9 cellular contexts compared by ENCODE assay signal in the genomic region with DNA sequence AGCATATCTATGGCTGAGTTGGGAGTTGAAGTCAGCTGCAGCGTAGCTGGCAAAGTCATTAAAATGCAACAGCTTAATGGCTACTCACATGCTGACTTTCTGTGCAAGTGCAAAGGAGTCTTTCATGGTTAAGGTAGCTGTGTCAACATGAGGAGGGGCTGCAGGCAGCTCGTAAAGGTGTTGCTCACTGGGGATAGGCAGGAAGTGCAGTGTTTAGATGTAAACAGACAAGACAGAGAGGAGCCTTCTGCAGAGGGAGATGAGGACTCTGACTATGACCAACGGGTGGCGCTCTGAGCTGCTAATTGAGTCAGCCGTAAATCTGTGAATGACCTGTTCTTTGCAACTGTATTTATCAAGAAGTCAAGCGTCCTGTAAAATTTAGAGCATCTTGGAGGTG. TPM values are rescaled to one million over a fixed set of nuclear protein-coding genes. Genes with fewer than 3 reads are reported as not detected.
DNase-seq lines count a peak whose midpoint lies in the region; ATAC-seq, FAIRE-seq and TF ChIP-seq lines count a peak whose summit lies in the region.
"Had no signal": no experiment of that assay in that cellular context is flagged by ENCODE, and none has a peak within 500 bp of the region (broad histone marks: within the 10 kb centered on the region; RNA-seq: fewer than 3 reads in every experiment).

No MANE protein-coding gene starts in this region.

- H3K9me3 ChIP-seq in keratinocyte (ENCODE audit: control insufficient read depth, low read depth, low read length) = no peaks in the 10 kb centered on the region

- no peaks in the 10 kb centered on the region for H4K20me1 ChIP-seq in keratinocyte (ENCODE audit: control insufficient read depth, extremely low read depth, insufficient read depth, low read length)

- TF ChIP-seq CTCF in keratinocyte (optimal IDR thresholded peaks at IDR 0.05 in 1 of 3, IDR thresholded peaks at IDR 0.05 in 1 of 3, conservative IDR thresholded peaks at IDR 0.05 in 1 of 3; ENCODE audit: extremely low read depth in 1 of 3, insufficient read depth in 2 of 3, low read length in 3 of 3) = peak; percentile 38 to 72 (median 70)

- no peak overlapping the region for H3K4me3 Mint-ChIP-seq in activated T-cell treated with anti-CD3 and anti-CD28 coated beads, Interleukin-2, amount 50 U/mL, for 24 hours
- H3K4me3 Mint-ChIP-seq in stimulated activated naive CD8-positive, alpha-beta T cell treated with anti-CD3 and anti-CD28 coated beads, Interleukin-15, amount 100 ng/mL, for 72 hours = no peak overlapping the region

- H3K27ac ChIP-seq in keratinocyte (ENCODE audit: control insufficient read depth, insufficient read depth, low read length) = no peak overlapping the region
- H3K27ac ChIP-seq: HL-60 had no signal

- H3K9me3 Mint-ChIP-seq in activated T-cell treated with anti-CD3 and anti-CD28 coated beads, Interleukin-2, amount 50 U/mL, for 24 hours = no peaks in the 10 kb centered on the region
- no peaks in the 10 kb centered on the region for H3K9me3 Mint-ChIP-seq in stimulated activated naive CD8-positive, alpha-beta T cell treated with anti-CD3 and anti-CD28 coated beads, Interleukin-15, amount 100 ng/mL, for 72 hours

- H3K79me2 ChIP-seq in keratinocyte (ENCODE audit: control insufficient read depth, insufficient read depth, low read length) = no peaks in the 10 kb centered on the region

- no peak for ATAC-seq in GM18873 (IDR thresholded peaks at IDR 0.05; ENCODE audit: low FRiP score, unreplicated experiment)
- no peak for ATAC-seq in stimulated activated naive CD8-positive, alpha-beta T cell treated with anti-CD3 and anti-CD28 coated beads, Interleukin-15, amount 100 ng/mL, for 72 hours

- no peaks in the 10 kb centered on the region for H3K4me1 Mint-ChIP-seq in activated T-cell treated with anti-CD3 and anti-CD28 coated beads, Interleukin-2, amount 50 U/mL, for 24 hours (ENCODE audit: low read depth)
- H3K4me1 Mint-ChIP-seq in stimulated activated naive CD8-positive, alpha-beta T cell treated with anti-CD3 and anti-CD28 coated beads, Interleukin-15, amount 100 ng/mL, for 72 hours = no peaks in the 10 kb centered on the region

- H3K27ac Mint-ChIP-seq in activated T-cell treated with anti-CD3 and anti-CD28 coated beads, Interleukin-2, amount 50 U/mL, for 24 hours = no peak overlapping the region
- H3K27ac Mint-ChIP-seq in stimulated activated naive CD8-positive, alpha-beta T cell treated with anti-CD3 and anti-CD28 coated beads, Interleukin-15, amount 100 ng/mL, for 72 hours = no peak overlapping the region

- CTCF ChIA-PET in HEK293T (lab: Yijun Ruan, JAX) = interaction anchor here (0.6 to 4.3 kb wide), 5 partner anchors 9 to 293 kb away, joined by 3 to 16 read pairs (median 3); no protein-coding TSS in a partner anchor

- no peaks in the 10 kb centered on the region for H3K36me3 Mint-ChIP-seq in activated T-cell treated with anti-CD3 and anti-CD28 coated beads, Interleukin-2, amount 50 U/mL, for 24 hours (ENCODE audit: low read depth)

- H3K36me3 ChIP-seq in keratinocyte (ENCODE audit: control insufficient read depth in 2 of 2, extremely low read depth in 1 of 2, insufficient read depth in 2 of 2, low read length in 2 of 2) = no peaks in the 10 kb centered on the region

- H2AFZ ChIP-seq in keratinocyte (ENCODE audit: control insufficient read depth, low read length) = no peak overlapping the region

- no peaks in the 10 kb centered on the region for H3K9me1 ChIP-seq in keratinocyte (ENCODE audit: control insufficient read depth, extremely low read depth, insufficient read depth, low read length)

- no peaks in the 10 kb centered on the region for H3K27me3 ChIP-seq in keratinocyte (ENCODE audit: control insufficient read depth, extremely low read depth, insufficient read depth, low read length)

- peaks cover 23% of the 10 kb centered on the region for H3K4me1 ChIP-seq in keratinocyte (ENCODE audit: control insufficient read depth, extremely low read depth, insufficient read depth, low read length)

- dilution Hi-C loops in keratinocyte (cut with MboI; ENCODE audit: extremely low pct_ligation_motif_present, low sequenced_read_pairs) = no loop called here

- no peak overlapping the region for H3K4me3 ChIP-seq in keratinocyte (ENCODE audit: control insufficient read depth in 2 of 3, extremely low read depth in 1 of 3, insufficient read depth in 2 of 3, low read depth in 1 of 3, low read length in 3 of 3)

- DNase-seq in DMS153 treated with DMSO at 0.1 percent for 48 hours (lab: John Stamatoyannopoulos, UW; ENCODE audit: unreplicated experiment) (peak; percentile 76), HEK293T (ENCODE audit: extremely low spot score) (peak; percentile 23), RPMI7951 (ENCODE audit: low read depth) (peak; percentile 33), keratinocyte (ENCODE audit: low read depth, low spot score) (no peak), foreskin melanocyte (no peak)
- no peak for DNase-seq in activated T-cell treated with anti-CD3 and anti-CD28 coated beads, Interleukin-2, amount 50 U/mL, for 24 hours
- DNase-seq in stimulated activated naive CD8-positive, alpha-beta T cell treated with anti-CD3 and anti-CD28 coated beads, Interleukin-15, amount 100 ng/mL, for 72 hours = no peak

- POLR2A ChIA-PET in HEK293T (lab: Yijun Ruan, JAX) = no interaction called here

- H3K27me3 Mint-ChIP-seq in activated T-cell treated with anti-CD3 and anti-CD28 coated beads, Interleukin-2, amount 50 U/mL, for 24 hours = peaks cover 17% of the 10 kb centered on the region
- peaks cover 21% of the 10 kb centered on the region for H3K27me3 Mint-ChIP-seq in stimulated activated naive CD8-positive, alpha-beta T cell treated with anti-CD3 and anti-CD28 coated beads, Interleukin-15, amount 100 ng/mL, for 72 hours

- no peak for FAIRE-seq in keratinocyte (lab: Jason Lieb, UNC)

- H3K4me2 ChIP-seq in keratinocyte (ENCODE audit: control insufficient read depth, extremely low read depth, insufficient read depth, low read depth, low read length) = no peak overlapping the region

- no peak overlapping the region for H3K9ac ChIP-seq in keratinocyte (ENCODE audit: control insufficient read depth, extremely low read depth, insufficient read depth, low read length)

TF ChIP-seq in HEK293T, 16 proteins besides CTCF, POLR2A, EP300 and RAD21:
- TF ChIP-seq SUZ12 (IDR thresholded peaks at IDR 0.05) (no peak), LEF1 (IDR thresholded peaks at IDR 0.05; ENCODE audit: borderline replicate concordance) (no peak), SP1 (IDR thresholded peaks at IDR 0.05) (no peak), FOXK2 (IDR thresholded peaks at IDR 0.05) (no peak), ZNF384 (IDR thresholded peaks at IDR 0.05) (no peak), TARDBP (IDR thresholded peaks at IDR 0.05) (no peak), ELF4 (IDR thresholded peaks at IDR 0.05) (no peak), FOXM1 (IDR thresholded peaks at IDR 0.05; ENCODE audit: borderline replicate concordance) (no peak), FOXA1 (IDR thresholded peaks at IDR 0.05) (no peak), ARNT (IDR thresholded peaks at IDR 0.05) (no peak), NFRKB (IDR thresholded peaks at IDR 0.05) (no peak), CTBP1 (IDR thresholded peaks at IDR 0.05; ENCODE audit: borderline replicate concordance) (no peak), HDGF (IDR thresholded peaks at IDR 0.05; ENCODE audit: borderline replicate concordance) (no peak), BHLHE40 (IDR thresholded peaks at IDR 0.05; ENCODE audit: borderline replicate concordance) (no peak), L3MBTL2 (conservative IDR thresholded peaks at IDR 0.05) (no peak)
- TF ChIP-seq, protein P1, sequence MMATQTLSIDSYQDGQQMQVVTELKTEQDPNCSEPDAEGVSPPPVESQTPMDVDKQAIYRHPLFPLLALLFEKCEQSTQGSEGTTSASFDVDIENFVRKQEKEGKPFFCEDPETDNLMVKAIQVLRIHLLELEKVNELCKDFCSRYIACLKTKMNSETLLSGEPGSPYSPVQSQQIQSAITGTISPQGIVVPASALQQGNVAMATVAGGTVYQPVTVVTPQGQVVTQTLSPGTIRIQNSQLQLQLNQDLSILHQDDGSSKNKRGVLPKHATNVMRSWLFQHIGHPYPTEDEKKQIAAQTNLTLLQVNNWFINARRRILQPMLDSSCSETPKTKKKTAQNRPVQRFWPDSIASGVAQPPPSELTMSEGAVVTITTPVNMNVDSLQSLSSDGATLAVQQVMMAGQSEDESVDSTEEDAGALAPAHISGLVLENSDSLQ (IDR thresholded peaks at IDR 0.05) = no peak

RNA-seq across cellular contexts. Expression of a gene that starts 22.3 kb away (rescaled TPM):
- not detected in 2 replicates for total RNA-seq in RPMI7951 (2014; rRNA removed; shearing (Covaris generic))
- 5.3 to 10.2 TPM (median 9.4 TPM) in 3 replicates for polyA plus RNA-seq in keratinocyte
- 0.90 TPM for polyA plus RNA-seq in keratinocyte (2011; ENCODE audit: low read depth)
- 5.7 and 5.9 TPM in 2 replicates for polyA plus RNA-seq in keratinocyte (2011; cell fraction: cytosol; rRNA removed)
- 8.0 and 8.9 TPM in 2 replicates for polyA plus RNA-seq in keratinocyte (2011; cell fraction: nucleus; rRNA removed)
- polyA plus RNA-seq in keratinocyte (2012; ENCODE audit: low replicate concordance) = 0.73 and 9.6 TPM in 2 replicates
- 6.7 to 10.6 TPM (median 6.8 TPM) in 3 replicates for polyA minus RNA-seq in keratinocyte
- 7.1 TPM for polyA minus RNA-seq in keratinocyte (2011; cell fraction: cytosol; rRNA and poly(A)+ RNA removed)
- 5.5 and 7.4 TPM in 2 replicates for polyA minus RNA-seq in keratinocyte (2011; cell fraction: nucleus; rRNA and poly(A)+ RNA removed)

Comparison
In these comparisons a context has a peak if more than half of its experiments do, and no peak if none do; other contexts are left out.
1. DNase-seq: peak in DMS153 treated with DMSO at 0.1 percent for 48 hours (single experiment), HEK293T (single experiment) and RPMI7951 (single experiment); none in keratinocyte (single experiment), activated T-cell treated with anti-CD3 and anti-CD28 coated beads, Interleukin-2, amount 50 U/mL, for 24 hours (single experiment), stimulated activated naive CD8-positive, alpha-beta T cell treated with anti-CD3 and anti-CD28 coated beads, Interleukin-15, amount 100 ng/mL, for 72 hours (0 of 2) and foreskin melanocyte (single experiment).